1 cellular context compared by ENCODE assay signal in genomic region chr19:11089254-11090013, GRCh38.
A peak's percentile ranks its signal among the peaks of the same experiment; 100 is the strongest.
TF ChIP-seq lines count a peak whose summit lies in the region.

Gene LDLR, plus strand, starts transcription at chr19:11089463. Its CDS starts 86 bp downstream, at chr19:11089549.

TF ChIP-seq in HepG2, 621 proteins besides CTCF, POLR2A, EP300 and RAD21 (continued from another document and continues in another):
- TF ChIP-seq SKIL (CRISPR knock-in tag; IDR thresholded peaks at IDR 0.05; ENCODE audit: borderline replicate concordance): peak; percentile 43; the same call in 1 of the 2 replicates
- no peak for TF ChIP-seq WIZ (CRISPR knock-in tag; IDR thresholded peaks at IDR 0.05)
- no peak for TF ChIP-seq HOXD1 (CRISPR knock-in tag; IDR thresholded peaks at IDR 0.05)
- no peak for TF ChIP-seq E2F5 (CRISPR knock-in tag; conservative IDR thresholded peaks at IDR 0.05)
- no peak for TF ChIP-seq EEA1 (CRISPR knock-in tag; IDR thresholded peaks at IDR 0.05; ENCODE audit: borderline replicate concordance)
- no peak for TF ChIP-seq E2F1 (CRISPR knock-in tag; IDR thresholded peaks at IDR 0.05)
- TF ChIP-seq ZNF564 (CRISPR knock-in tag; IDR thresholded peaks at IDR 0.05): 0 out of 2 replicates have a peak, but pooled peaks have one; percentile 63
- TF ChIP-seq BCLAF1 (IDR thresholded peaks at IDR 0.05): no peak
- no peak for TF ChIP-seq ZNF484 (CRISPR knock-in tag; IDR thresholded peaks at IDR 0.05; ENCODE audit: borderline replicate concordance, low read depth)
- TF ChIP-seq ZNF513 (CRISPR knock-in tag; conservative IDR thresholded peaks at IDR 0.05): no peak
- TF ChIP-seq ZNF740 (CRISPR knock-in tag; IDR thresholded peaks at IDR 0.05): no peak
- no peak for TF ChIP-seq ZSCAN12 (CRISPR knock-in tag; IDR thresholded peaks at IDR 0.05)
- TF ChIP-seq ZNF274 (CRISPR knock-in tag; IDR thresholded peaks at IDR 0.05): no peak
- TF ChIP-seq GLMP (CRISPR knock-in tag; IDR thresholded peaks at IDR 0.05; ENCODE audit: borderline replicate concordance): no peak
- TF ChIP-seq FOXP4 (CRISPR knock-in tag; IDR thresholded peaks at IDR 0.05): 0 out of 2 replicates have a peak, but pooled peaks have one; percentile 17
- peak; percentile 29 for TF ChIP-seq MED8 (CRISPR knock-in tag; IDR thresholded peaks at IDR 0.05; ENCODE audit: insufficient replicate concordance)
- no peak for TF ChIP-seq ZNF83 (CRISPR knock-in tag; IDR thresholded peaks at IDR 0.05; ENCODE audit: borderline replicate concordance)
- no peak for TF ChIP-seq MAFF (IDR thresholded peaks at IDR 0.05; ENCODE audit: low read depth, low read length)
- TF ChIP-seq ZBED4 (CRISPR knock-in tag; IDR thresholded peaks at IDR 0.05; ENCODE audit: borderline replicate concordance): no peak; the same call in 1 of the 2 replicates
- no peak for TF ChIP-seq ZNF326 (CRISPR knock-in tag; IDR thresholded peaks at IDR 0.05; ENCODE audit: borderline replicate concordance)
- no peak for TF ChIP-seq KDM4B (CRISPR knock-in tag; IDR thresholded peaks at IDR 0.05)
- no peak for TF ChIP-seq HINFP (CRISPR knock-in tag; IDR thresholded peaks at IDR 0.05; ENCODE audit: low read depth)
- TF ChIP-seq ZBTB14 (CRISPR knock-in tag; IDR thresholded peaks at IDR 0.05): no peak
- TF ChIP-seq PHF20 (CRISPR knock-in tag; IDR thresholded peaks at IDR 0.05): no peak; the same call in 1 of the 2 replicates
- TF ChIP-seq ZNF563 (CRISPR knock-in tag; IDR thresholded peaks at IDR 0.05): peak; percentile 58; the same call in 1 of the 2 replicates
- TF ChIP-seq ISL2 (CRISPR knock-in tag; IDR thresholded peaks at IDR 0.05): no peak
- TF ChIP-seq ZNF629 (CRISPR knock-in tag; conservative IDR thresholded peaks at IDR 0.05): no peak
- TF ChIP-seq ARID4A (CRISPR knock-in tag; IDR thresholded peaks at IDR 0.05; ENCODE audit: borderline replicate concordance): no peak; the same call in 1 of the 2 replicates
- peak; percentile 10; the same call in 1 of the 2 replicates for TF ChIP-seq POGZ (CRISPR knock-in tag; IDR thresholded peaks at IDR 0.05)
